8 cellular contexts compared by ENCODE assay signal in the genomic region with DNA sequence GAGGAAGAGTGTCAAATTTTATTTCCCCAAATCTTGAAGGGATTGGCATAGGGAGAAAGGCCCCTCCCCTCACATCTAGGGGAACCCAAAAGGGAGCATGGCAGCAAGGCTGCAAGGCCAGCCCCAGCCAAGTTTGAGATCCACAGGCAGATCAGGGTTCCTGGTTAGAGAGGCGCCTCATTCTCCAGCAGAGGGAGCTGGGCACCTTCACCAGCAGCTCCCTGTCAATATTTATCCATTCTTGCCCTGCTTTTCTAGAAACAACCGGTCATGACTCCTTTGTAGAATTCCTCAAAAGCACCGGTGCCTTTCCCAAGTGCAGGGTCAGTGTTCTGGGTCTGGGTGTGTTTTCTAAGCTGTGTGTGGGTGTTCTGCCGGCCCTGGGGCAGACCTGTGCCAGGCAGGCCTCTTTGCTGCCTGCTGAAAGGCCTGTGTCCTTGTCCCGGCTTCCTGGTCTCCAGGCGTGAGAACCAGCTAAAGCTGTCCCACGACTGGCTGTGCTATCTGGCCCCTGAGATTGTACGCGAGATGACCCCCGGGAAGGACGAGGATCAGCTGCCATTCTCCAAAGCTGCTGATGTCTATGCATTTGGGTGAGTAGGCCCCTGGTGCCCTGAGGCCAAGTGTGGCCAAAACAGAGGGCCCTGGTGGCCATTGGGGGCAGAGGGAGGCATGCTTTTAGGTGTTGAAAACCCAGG. TPM values are rescaled to one million over a fixed set of nuclear protein-coding genes. Genes with fewer than 3 reads are reported as not detected.
DNase-seq lines count a peak whose midpoint lies in the region; TF ChIP-seq lines count a peak whose summit lies in the region.

No MANE protein-coding gene starts in this region.

- WGBS in SK-N-SH (ENCODE audit: low lambda C conversion rate), result 81% methylated on average over 11 of the region's 11 CpGs

- H3K4me1 Mint-ChIP-seq in progenitor cell of endocrine pancreas (ENCODE audit: low read depth), result peaks cover 2% of the 10 kb centered on the region
- H3K4me1 Mint-ChIP-seq in activated naive CD8-positive, alpha-beta T cell treated with anti-CD3 and anti-CD28 coated beads for 36 hours, result peaks cover 10% of the 10 kb centered on the region

- H4K20me1 ChIP-seq in SK-N-SH (ENCODE audit: insufficient read depth), result no peaks in the 10 kb centered on the region

- no peak overlapping the region for H3K9ac ChIP-seq in SK-N-SH

- BruUV-seq in A673 (replicated peaks; lab: Mats Ljungman, UMichigan), result no TSS peak

- TF ChIP-seq CTCF in A673 (conservative IDR thresholded peaks at IDR 0.05; ENCODE audit: low read depth, low read length), result peak; percentile 58
- peak; percentile 34; the same call in 1 of the 2 replicates for TF ChIP-seq CTCF in GM12874 (IDR thresholded peaks at IDR 0.05; ENCODE audit: insufficient read depth, low read depth, low read length)
- TF ChIP-seq CTCF in SK-N-SH (IDR thresholded peaks at IDR 0.05), result peak; percentile 49
- TF ChIP-seq CTCF in progenitor cell of endocrine pancreas (IDR thresholded peaks at IDR 0.05; ENCODE audit: unreplicated experiment), result peak; percentile 69

- H3K27me3 Mint-ChIP-seq in progenitor cell of endocrine pancreas, result no peaks in the 10 kb centered on the region
- H3K27me3 Mint-ChIP-seq in activated naive CD8-positive, alpha-beta T cell treated with anti-CD3 and anti-CD28 coated beads for 36 hours, result no peaks in the 10 kb centered on the region

- H3K36me3 ChIP-seq in A673 (ENCODE audit: insufficient read depth, low read length, poor library complexity, severe bottlenecking) (peaks cover 10% of the 10 kb centered on the region), SK-N-SH (replicated peaks in 1 of 2; ENCODE audit: control insufficient read depth in 1 of 2, insufficient read depth in 2 of 2, low read length in 1 of 2) (peaks cover 12 to 33% of the 10 kb centered on the region in 2 experiments)

- H3K9me2 ChIP-seq in SK-N-SH, result no peaks in the 10 kb centered on the region

- intact Hi-C loops in A673 (cut with micrococcal nuclease; ENCODE audit: unreplicated experiment), result loop anchor here (5.0 kb wide), 2 partner anchors 37 to 267 kb away; no protein-coding TSS in a partner anchor

- peak; percentile 63 for TF ChIP-seq RAD21 in SK-N-SH (IDR thresholded peaks at IDR 0.05; ENCODE audit: low read length)

- H3F3A ChIP-seq in SK-N-SH (replicated peaks; ENCODE audit: insufficient read depth), result no peaks in the 10 kb centered on the region

- no peaks in the 10 kb centered on the region for H3K4me1 ChIP-seq in A673 (ENCODE audit: insufficient read depth, low read length, poor library complexity, severe bottlenecking)
- H3K4me1 ChIP-seq in SK-N-SH (ENCODE audit: control insufficient read depth in 1 of 2, insufficient read depth in 2 of 2, low read depth in 1 of 2, low read length in 1 of 2), result no peaks in the 10 kb centered on the region; a peak in 1 of 4 replicates

- no peak overlapping the region for H3K4me2 ChIP-seq in SK-N-SH

- H3K36me3 Mint-ChIP-seq in progenitor cell of endocrine pancreas (ENCODE audit: insufficient read depth), result peaks cover 20% of the 10 kb centered on the region
- H3K36me3 Mint-ChIP-seq in activated naive CD8-positive, alpha-beta T cell treated with anti-CD3 and anti-CD28 coated beads for 36 hours, result peaks cover 23% of the 10 kb centered on the region

- no peak overlapping the region for H2AFZ ChIP-seq in SK-N-SH (ENCODE audit: low read depth)

- CTCF ChIA-PET in A673 (lab: Charles Lee), result interaction anchor here (0.7 kb wide), 1 partner anchor 41 kb away, joined by 3 read pairs; no protein-coding TSS in a partner anchor
- CTCF ChIA-PET in SK-N-SH (lab: Yijun Ruan, JAX), result interaction anchor here (0.6 to 20.9 kb wide), 24 partner anchors 7 to 380 kb away, joined by 3 to 365 read pairs (median 4); partner anchors contain the start of gene KSR1

- TF ChIP-seq EP300 in SK-N-SH (IDR thresholded peaks at IDR 0.05; ENCODE audit: borderline replicate concordance in 1 of 2, low read depth in 1 of 2, low read length in 1 of 2), result no peak

- H3K79me2 ChIP-seq in SK-N-SH (ENCODE audit: insufficient read depth), result no peaks in the 10 kb centered on the region

- H3K9me3 ChIP-seq in A673 (ENCODE audit: low read depth, low read length, poor library complexity, severe bottlenecking) (no peaks in the 10 kb centered on the region), SK-N-SH (no peaks in the 10 kb centered on the region)

- no peak overlapping the region for H3K27ac ChIP-seq in A673 (ENCODE audit: low read depth, low read length, poor library complexity, severe bottlenecking)
- no peak overlapping the region for H3K27ac ChIP-seq in SK-N-SH (ENCODE audit: low read depth in 2 of 2, low read length in 1 of 2)

- peak; percentile 25 for DNase-seq in A673 (ENCODE audit: low spot score)
- DNase-seq in SK-N-SH, result peak; percentile 61
- DNase-seq in fibroblast of the conjunctiva (ENCODE audit: low read depth), result peak; percentile 18
- DNase-seq in progenitor cell of endocrine pancreas (ENCODE audit: low spot score, unreplicated experiment), result no peak
- no peak for DNase-seq in NCI-H1436 (lab: John Stamatoyannopoulos, UW)
- no peak for DNase-seq in NCI-H187 treated with DMSO at 0.1 percent for 48 hours (lab: John Stamatoyannopoulos, UW)
- no peak for DNase-seq in activated naive CD8-positive, alpha-beta T cell treated with anti-CD3 and anti-CD28 coated beads for 36 hours

- no peak overlapping the region for H3K27ac Mint-ChIP-seq in progenitor cell of endocrine pancreas
- no peak overlapping the region for H3K27ac Mint-ChIP-seq in activated naive CD8-positive, alpha-beta T cell treated with anti-CD3 and anti-CD28 coated beads for 36 hours

- H3K4me3 ChIP-seq in A673 (ENCODE audit: low read depth, low read length, poor library complexity, severe bottlenecking) (no peak overlapping the region), SK-N-SH (ENCODE audit: low read depth in 2 of 2, low read length in 1 of 2) (no peak overlapping the region)

- no peaks in the 10 kb centered on the region for H3K9me3 Mint-ChIP-seq in progenitor cell of endocrine pancreas (ENCODE audit: low read depth)
- no peaks in the 10 kb centered on the region for H3K9me3 Mint-ChIP-seq in activated naive CD8-positive, alpha-beta T cell treated with anti-CD3 and anti-CD28 coated beads for 36 hours

- POLR2A ChIA-PET in A673 (lab: Charles Lee; ENCODE audit: low non-redundant PET), result no interaction called here
- POLR2A ChIA-PET in SK-N-SH (lab: Yijun Ruan, JAX), result no interaction called here

- no peak overlapping the region for H3K4me3 Mint-ChIP-seq in progenitor cell of endocrine pancreas (ENCODE audit: low read depth)
- H3K4me3 Mint-ChIP-seq in activated naive CD8-positive, alpha-beta T cell treated with anti-CD3 and anti-CD28 coated beads for 36 hours, result no peak overlapping the region

- H3K27me3 ChIP-seq in A673 (replicated peaks; ENCODE audit: insufficient read depth, low read depth, low read length, poor library complexity), result no peaks in the 10 kb centered on the region
- H3K27me3 ChIP-seq in SK-N-SH (ENCODE audit: insufficient read depth), result no peaks in the 10 kb centered on the region

TF ChIP-seq in SK-N-SH, 30 proteins besides CTCF, POLR2A, EP300 and RAD21:
- TF ChIP-seq SMC3 (IDR thresholded peaks at IDR 0.05; ENCODE audit: low read depth, low read length) (peak; percentile 55), RXRA (IDR thresholded peaks at IDR 0.05; ENCODE audit: borderline replicate concordance, low read depth) (no peak)

RNA-seq across cellular contexts. Expression of gene LGALS9, which starts 21.2 kb away (rescaled TPM):
- total RNA-seq in A673 (2021), result 2.4 and 3.7 TPM in 2 replicates
- 0.21 and 0.37 TPM in 2 replicates for polyA plus RNA-seq in SK-N-SH (2012; rRNA removed)
- polyA plus RNA-seq in SK-N-SH (2012; cell fraction: cytosol; rRNA removed), result 0.07 TPM in 1 of 2 replicates, not detected in the other
- polyA plus RNA-seq in SK-N-SH (2012; cell fraction: nucleus; rRNA removed), result 0.66 and 0.68 TPM in 2 replicates
- 2.1 and 3.1 TPM in 2 replicates for total RNA-seq in progenitor cell of endocrine pancreas
- 10 to 100 TPM; 25.1 to 25.3 TPM for total RNA-seq in activated naive CD8-positive, alpha-beta T cell treated with anti-CD3 and anti-CD28 coated beads for 36 hours

Comparison
In these comparisons a context has a peak if more than half of its experiments do, and no peak if none do; other contexts are left out.
1. DNase-seq: peak in A673 (single experiment), SK-N-SH (single experiment) and fibroblast of the conjunctiva (single experiment); none in progenitor cell of endocrine pancreas (single experiment), NCI-H1436 (single experiment), NCI-H187 treated with DMSO at 0.1 percent for 48 hours (single experiment) and activated naive CD8-positive, alpha-beta T cell treated with anti-CD3 and anti-CD28 coated beads for 36 hours (single experiment).
2. Peak in every context shown above with its lines, with median percentiles within 50 percentile points of each other: CTCF ChIP-seq.